In genomic region chr3:77707271-77707670, GRCh38 we compare ENCODE assay signal across 25 cellular contexts.
"Had no signal": no experiment of that assay in that cellular context is flagged by ENCODE, and none has a peak within 500 bp of the region (broad histone marks: within the 10 kb centered on the region; RNA-seq: fewer than 3 reads in every experiment).

No MANE protein-coding gene starts in this region.

- H3K27me3 Mint-ChIP-seq: activated CD8-positive, alpha-beta T cell treated with anti-CD3 and anti-CD28 coated beads for 36 hours; natural killer cell treated with Interleukin-12 subunit alpha and Interleukin-12 subunit beta and Interleukin-15 and Interleukin-18, amount 100 ng/mL, for 72 hours; T-helper 17 cell had no signal

- H3K36me3 Mint-ChIP-seq: activated naive CD4-positive, alpha-beta T cell treated with anti-CD3 and anti-CD28 coated beads, Interleukin-2, amount 50 U/mL, for 72 hours; WTC11 had no signal

- H3K9me3 ChIP-seq: left lung, lower lobe of right lung, mucosa of descending colon, right lobe of liver, testis, transverse colon had no signal

- DNase-seq: activated CD4-positive, alpha-beta T cell treated with anti-CD3 and anti-CD28 coated beads for 1 hour; activated CD4-positive, alpha-beta T cell treated with anti-CD3 and anti-CD28 coated beads, Interleukin-2, amount 50 U/mL, for 1 hour; activated CD8-positive, alpha-beta T cell treated with anti-CD3 and anti-CD28 coated beads for 36 hours; activated naive CD4-positive, alpha-beta T cell; activated T-cell treated with anti-CD3 and anti-CD28 coated beads, Interleukin-2, amount 50 U/mL, for 72 hours; anterior cingulate cortex; cerebellar nuclear complex; dorsolateral prefrontal cortex; effector memory CD4-positive, alpha-beta T cell; left lung; lower lobe of right lung; mucosa of descending colon; posterior cingulate gyrus; right lobe of liver; stimulated activated CD4-positive, alpha-beta T cell treated with anti-CD3 and anti-CD28 coated beads, Interleukin-12 subunit alpha, Interleukin-12 subunit beta, amount 100 ng/mL, for 4 hours; stimulated activated CD4-positive, alpha-beta T cell treated with anti-CD3 and anti-CD28 coated beads, Interleukin-4, amount 100 ng/mL, for 1 hour; stimulated activated naive CD8-positive, alpha-beta T cell treated with anti-CD3 and anti-CD28 coated beads, Interleukin-15, Interleukin-2, amounts not matched to agents 100 U/mL and 50 U/mL, for 24 hours; T-helper 17 cell; testis; transverse colon had no signal

- H3K27ac ChIP-seq: cardiac muscle cell, coronary artery, dorsolateral prefrontal cortex, left lung, lower lobe of right lung, right lobe of liver, testis, transverse colon had no signal

- H3K4me1 Mint-ChIP-seq: T-helper 17 cell had no signal

- H3K4me3 Mint-ChIP-seq: activated CD8-positive, alpha-beta T cell treated with anti-CD3 and anti-CD28 coated beads for 36 hours; activated T-cell treated with anti-CD3 and anti-CD28 coated beads, Interleukin-2, amount 50 U/mL, for 72 hours; natural killer cell treated with Interleukin-12 subunit alpha and Interleukin-12 subunit beta and Interleukin-15 and Interleukin-18, amount 100 ng/mL, for 72 hours; T-helper 17 cell; WTC11 had no signal

- ATAC-seq: activated CD8-positive, alpha-beta T cell treated with anti-CD3 and anti-CD28 coated beads for 36 hours; activated naive CD4-positive, alpha-beta T cell treated with anti-CD3 and anti-CD28 coated beads, Interleukin-2, amount 50 U/mL, for 72 hours; activated T-cell treated with anti-CD3 and anti-CD28 coated beads, Interleukin-2, amount 50 U/mL, for 72 hours; left lung; lower lobe of right lung; mucosa of descending colon; natural killer cell treated with Interleukin-12 subunit alpha and Interleukin-12 subunit beta and Interleukin-15 and Interleukin-18, amount 100 ng/mL, for 72 hours; right lobe of liver; stimulated activated naive CD8-positive, alpha-beta T cell treated with anti-CD3 and anti-CD28 coated beads, Interleukin-15, Interleukin-2, amounts not matched to agents 100 U/mL and 50 U/mL, for 24 hours; T-helper 17 cell; WTC11 had no signal

- H3K36me3 ChIP-seq: cardiac muscle cell, left lung, lower lobe of right lung, right lobe of liver, transverse colon had no signal

- H3K4me3 ChIP-seq: cardiac muscle cell, coronary artery, dorsolateral prefrontal cortex, left lung, lower lobe of right lung, mucosa of descending colon, right lobe of liver, testis, transverse colon had no signal
